ENCODE assay signal across 21 cellular contexts in the genomic region with DNA sequence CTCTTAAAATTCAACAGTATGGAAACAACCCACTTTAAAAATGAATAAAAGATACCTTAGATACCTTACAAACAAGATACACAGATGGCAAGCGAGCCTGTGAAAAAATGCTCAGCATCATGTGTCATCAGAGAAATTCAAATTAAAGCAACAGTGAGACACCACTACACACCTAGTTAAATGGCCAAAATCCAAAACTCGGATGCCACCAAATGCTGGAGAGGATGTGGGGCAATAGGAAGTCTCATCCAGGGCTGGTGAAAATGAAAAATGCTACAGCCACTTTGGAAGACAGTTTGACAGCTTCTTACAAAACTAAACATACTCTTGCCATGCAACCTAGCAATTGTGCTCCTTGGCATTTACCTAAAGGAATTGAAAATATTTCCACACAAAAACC.
"Had no signal": no experiment of that assay in that cellular context is flagged by ENCODE, and none has a peak within 500 bp of the region (broad histone marks: within the 10 kb centered on the region; RNA-seq: fewer than 3 reads in every experiment).

No MANE protein-coding gene starts in this region.

- H3K27me3 ChIP-seq: MG63 had no signal

- H3K9me3 ChIP-seq: SK-N-SH had no signal

- H3K27ac ChIP-seq: RWPE1 had no signal

- ATAC-seq: Panc1 had no signal

- H3K4me3 ChIP-seq: MG63 had no signal

- H3K36me3 ChIP-seq: MG63 had no signal

- DNase-seq: KBM-7, MG63, NCI-H1092, NCI-H1105 treated with DMSO at 0.1 percent for 48 hours, NCI-H1417 treated with DMSO at 0.1 percent for 48 hours, NCI-H146, NCI-H1694 treated with DMSO at 0.1 percent for 48 hours, NCI-H1930, NCI-H2081, NCI-H2107, NCI-H2171, NCI-H226, NCI-H446, NCI-H510A, NCI-H524 treated with DMSO at 0.1 percent for 48 hours, NCI-H69, NCI-H774, SHP77, SK-N-SH had no signal
